Comparison of ENCODE assay signal across 8 cellular contexts in genomic region chr12:121839993-121840761, GRCh38. TPM values are rescaled to one million over a fixed set of nuclear protein-coding genes. Genes with fewer than 3 reads are reported as not detected.
DNase-seq lines count a peak whose midpoint lies in the region; ATAC-seq and TF ChIP-seq lines count a peak whose summit lies in the region.

No MANE protein-coding gene starts in this region.

- H3K27ac Mint-ChIP-seq in GM23338 = peak overlapping the region; percentile 95

- H3K4me3 ChIP-seq in GM23338 (peak overlapping the region; percentile 68), RWPE2 (ENCODE audit: severe bottlenecking) (peak overlapping the region; percentile 44), fibroblast of pulmonary artery (replicated peaks; ENCODE audit: low read depth, low read length) (peak overlapping the region; percentile 75), skeletal muscle satellite cell (ENCODE audit: low read length) (peak overlapping the region; percentile 88)

- H3K4me3 Mint-ChIP-seq in GM23338 = peak overlapping the region; percentile 98

- H3K27ac ChIP-seq in GM23338 (ENCODE audit: low read depth) = peak overlapping the region; percentile 86
- H3K27ac ChIP-seq in RWPE2 (ENCODE audit: poor library complexity, severe bottlenecking) = no peak overlapping the region
- no peak overlapping the region for H3K27ac ChIP-seq in foreskin keratinocyte

- DNase-seq in GM23338 (ENCODE audit: low spot score) = no peak
- no peak for DNase-seq in RWPE2 (ENCODE audit: low spot score)
- DNase-seq in fibroblast of pulmonary artery (ENCODE audit: low read depth) = no peak
- no peak for DNase-seq in NCI-H2029 treated with DMSO at 0.1 percent for 48 hours (lab: John Stamatoyannopoulos, UW)
- DNase-seq in glomerular visceral epithelial cell (ENCODE audit: extremely low spot score) = no peak
- no peak for DNase-seq in foreskin keratinocyte

- TF ChIP-seq CTCF in GM23338 (conservative IDR thresholded peaks at IDR 0.05; ENCODE audit: low read depth in 2 of 2) (no peak), RWPE2 (IDR thresholded peaks at IDR 0.05; ENCODE audit: poor library complexity, severe bottlenecking) (no peak), fibroblast of pulmonary artery (IDR thresholded peaks at IDR 0.05; ENCODE audit: low read length, missing control alignments) (no peak), foreskin keratinocyte (conservative IDR thresholded peaks at IDR 0.05) (no peak)

- peaks cover 9% of the 10 kb centered on the region; the same call in 1 of the 2 replicates for H3K4me1 ChIP-seq in GM23338 (ENCODE audit: insufficient read depth)
- H3K4me1 ChIP-seq in RWPE2 (ENCODE audit: insufficient read depth, poor library complexity, severe bottlenecking) = no peaks in the 10 kb centered on the region
- H3K4me1 ChIP-seq in skeletal muscle satellite cell (ENCODE audit: control insufficient read depth, insufficient read depth, low read length) = peaks cover 10% of the 10 kb centered on the region
- H3K4me1 ChIP-seq in foreskin keratinocyte = no peaks in the 10 kb centered on the region

- no peaks in the 10 kb centered on the region; the same call in 2 of the 3 replicates for H3K36me3 Mint-ChIP-seq in GM23338 (ENCODE audit: low read depth)

- H3K9me3 ChIP-seq in RWPE2 (ENCODE audit: severe bottlenecking) (no peaks in the 10 kb centered on the region), skeletal muscle satellite cell (replicated peaks; ENCODE audit: low read length) (no peaks in the 10 kb centered on the region)

- H4K20me1 ChIP-seq in GM23338 (replicated peaks; ENCODE audit: insufficient read depth) = no peaks in the 10 kb centered on the region

- H3F3A ChIP-seq in GM23338 (replicated peaks; ENCODE audit: low read depth) = peaks cover 7% of the 10 kb centered on the region; the same call in 1 of the 2 replicates

- no peaks in the 10 kb centered on the region for H3K9me2 ChIP-seq in GM23338 (ENCODE audit: insufficient read depth)

- H2AFZ ChIP-seq in GM23338 = peak overlapping the region; percentile 92

- no peaks in the 10 kb centered on the region for H3K79me2 ChIP-seq in GM23338 (replicated peaks; ENCODE audit: insufficient read depth)

- H3K4me1 Mint-ChIP-seq in GM23338 = peaks cover 8% of the 10 kb centered on the region; the same call in 1 of the 3 replicates

- ATAC-seq in GM23338 = peak; percentile 5; the same call in 2 of the 3 replicates
- 0 out of 3 replicates have a peak, but pooled peaks have one; percentile 2 for ATAC-seq in RWPE2 (ENCODE audit: low read depth)
- no peak for ATAC-seq in HG03139 (IDR thresholded peaks at IDR 0.05; ENCODE audit: unreplicated experiment)
- no peak for ATAC-seq in foreskin keratinocyte

- no peaks in the 10 kb centered on the region for H3K36me3 ChIP-seq in GM23338 (ENCODE audit: insufficient read depth)
- H3K36me3 ChIP-seq in RWPE2 (ENCODE audit: low read depth) = no peaks in the 10 kb centered on the region
- no peaks in the 10 kb centered on the region for H3K36me3 ChIP-seq in skeletal muscle satellite cell (ENCODE audit: insufficient read depth, low read length)

- H3K9me3 Mint-ChIP-seq in GM23338 = peaks cover 2% of the 10 kb centered on the region; the same call in 1 of the 3 replicates

- peak overlapping the region; percentile 82 for H3K4me2 ChIP-seq in GM23338
- peak overlapping the region; percentile 99 for H3K4me2 ChIP-seq in skeletal muscle satellite cell (ENCODE audit: low read length)

- H3K27me3 ChIP-seq in GM23338 (ENCODE audit: insufficient read depth) = no peaks in the 10 kb centered on the region
- no peaks in the 10 kb centered on the region for H3K27me3 ChIP-seq in RWPE2 (ENCODE audit: insufficient read depth, poor library complexity, severe bottlenecking)
- no peaks in the 10 kb centered on the region for H3K27me3 ChIP-seq in skeletal muscle satellite cell (ENCODE audit: control insufficient read depth, insufficient read depth, low read length)
- no peaks in the 10 kb centered on the region for H3K27me3 ChIP-seq in foreskin keratinocyte

- peaks cover 16% of the 10 kb centered on the region for H3K27me3 Mint-ChIP-seq in GM23338 (ENCODE audit: insufficient read depth, low read depth, poor library complexity)

- peak overlapping the region; percentile 80 for H3K9ac ChIP-seq in skeletal muscle satellite cell (ENCODE audit: low read depth, low read length)

TF ChIP-seq in GM23338, 12 proteins besides CTCF, POLR2A, EP300 and RAD21 (continues in another document):
- no peak for TF ChIP-seq ZNF462 (CRISPR knock-in tag; IDR thresholded peaks at IDR 0.05)
- TF ChIP-seq EZH2phosphoT487 (IDR thresholded peaks at IDR 0.05; ENCODE audit: unreplicated experiment) = no peak
- TF ChIP-seq NANOG (IDR thresholded peaks at IDR 0.05; ENCODE audit: borderline replicate concordance) = no peak
- no peak for TF ChIP-seq JUNB (IDR thresholded peaks at IDR 0.05; ENCODE audit: unreplicated experiment)

RNA-seq across cellular contexts. Expression of gene HPD, which starts 18.5 kb away (rescaled TPM):
- not detected in 2 replicates for total RNA-seq in GM23338 (2014; rRNA removed; shearing (Covaris generic))
- polyA plus RNA-seq in GM23338 (2016; fragmentation: Nextera tagmentation; extraction: Ambion mirVana) (0.21 TPM in 1 of 2 replicates, not detected in the other), foreskin keratinocyte (not detected in 2 replicates)
- total RNA-seq in skeletal muscle satellite cell (2012; rRNA removed) = 0.76 and 2.4 TPM in 2 replicates
- not detected in 2 replicates for total RNA-seq in foreskin keratinocyte

RNA-seq across cellular contexts. Expression of gene SETD1B, which starts 36.4 kb away (rescaled TPM):
- total RNA-seq in GM23338 (2014; rRNA removed; shearing (Covaris generic)) = 8.7 and 8.9 TPM in 2 replicates
- polyA plus RNA-seq in GM23338 (2016; fragmentation: Nextera tagmentation; extraction: Ambion mirVana) (3.1 and 3.4 TPM in 2 replicates), foreskin keratinocyte (2.2 and 2.6 TPM in 2 replicates)
- 3.7 and 3.8 TPM in 2 replicates for total RNA-seq in skeletal muscle satellite cell (2012; rRNA removed)
- 5.5 and 6.1 TPM in 2 replicates for total RNA-seq in foreskin keratinocyte

RNA-seq across cellular contexts. Expression of gene RHOF, which starts 46.7 kb away (rescaled TPM):
- 31.9 and 53.4 TPM in 2 replicates for total RNA-seq in GM23338 (2014; rRNA removed; shearing (Covaris generic))
- 8.7 and 10.5 TPM in 2 replicates for polyA plus RNA-seq in GM23338 (2016; fragmentation: Nextera tagmentation; extraction: Ambion mirVana)
- total RNA-seq in skeletal muscle satellite cell (2012; rRNA removed) = 5.6 and 7.2 TPM in 2 replicates
- 5.0 and 5.5 TPM in 2 replicates for total RNA-seq in foreskin keratinocyte
- polyA plus RNA-seq in foreskin keratinocyte = 4.8 and 6.0 TPM in 2 replicates

RNA-seq across cellular contexts. Expression of gene PSMD9, which starts 48.4 kb away (rescaled TPM):
- 36.3 and 48.2 TPM in 2 replicates for total RNA-seq in GM23338 (2014; rRNA removed; shearing (Covaris generic))
- polyA plus RNA-seq in GM23338 (2016; fragmentation: Nextera tagmentation; extraction: Ambion mirVana) (28.1 and 32.7 TPM in 2 replicates), foreskin keratinocyte (128 and 139 TPM in 2 replicates)
- 52.7 and 57.4 TPM in 2 replicates for total RNA-seq in skeletal muscle satellite cell (2012; rRNA removed)
- 90.2 and 95.1 TPM in 2 replicates for total RNA-seq in foreskin keratinocyte

Comparison
In these comparisons a context has a peak if more than half of its experiments do, and no peak if none do; other contexts are left out.
1. ATAC-seq: peak in GM23338 (single experiment) and RWPE2 (single experiment); none in HG03139 (single experiment) and foreskin keratinocyte (single experiment).
2. Peak in every context shown above with its lines, with median percentiles within 50 percentile points of each other: H3K4me3 ChIP-seq.